ENCODE assay signal across 2 cellular contexts in the genomic region with DNA sequence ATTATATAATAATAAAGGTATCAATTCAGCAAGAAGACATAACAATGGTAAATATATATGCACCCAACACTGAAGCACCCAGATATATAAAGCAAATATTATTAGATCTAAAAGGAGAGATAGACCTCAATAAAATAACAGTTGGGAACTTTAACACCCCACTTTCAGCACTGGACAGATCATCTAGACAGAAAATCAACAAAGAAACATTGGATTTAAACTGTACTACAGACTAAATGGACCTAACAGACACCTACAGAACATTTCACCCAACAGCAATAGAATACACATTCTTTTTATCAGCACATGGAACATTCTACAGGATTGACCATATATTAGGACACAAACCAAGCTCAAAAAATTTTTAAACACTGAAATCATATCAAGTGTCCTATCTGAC.
TF ChIP-seq lines count a peak whose summit lies in the region.

No MANE protein-coding gene starts in this region.

TF ChIP-seq in HepG2, 621 proteins besides CTCF, POLR2A, EP300 and RAD21:
- TF ChIP-seq, protein P1, sequence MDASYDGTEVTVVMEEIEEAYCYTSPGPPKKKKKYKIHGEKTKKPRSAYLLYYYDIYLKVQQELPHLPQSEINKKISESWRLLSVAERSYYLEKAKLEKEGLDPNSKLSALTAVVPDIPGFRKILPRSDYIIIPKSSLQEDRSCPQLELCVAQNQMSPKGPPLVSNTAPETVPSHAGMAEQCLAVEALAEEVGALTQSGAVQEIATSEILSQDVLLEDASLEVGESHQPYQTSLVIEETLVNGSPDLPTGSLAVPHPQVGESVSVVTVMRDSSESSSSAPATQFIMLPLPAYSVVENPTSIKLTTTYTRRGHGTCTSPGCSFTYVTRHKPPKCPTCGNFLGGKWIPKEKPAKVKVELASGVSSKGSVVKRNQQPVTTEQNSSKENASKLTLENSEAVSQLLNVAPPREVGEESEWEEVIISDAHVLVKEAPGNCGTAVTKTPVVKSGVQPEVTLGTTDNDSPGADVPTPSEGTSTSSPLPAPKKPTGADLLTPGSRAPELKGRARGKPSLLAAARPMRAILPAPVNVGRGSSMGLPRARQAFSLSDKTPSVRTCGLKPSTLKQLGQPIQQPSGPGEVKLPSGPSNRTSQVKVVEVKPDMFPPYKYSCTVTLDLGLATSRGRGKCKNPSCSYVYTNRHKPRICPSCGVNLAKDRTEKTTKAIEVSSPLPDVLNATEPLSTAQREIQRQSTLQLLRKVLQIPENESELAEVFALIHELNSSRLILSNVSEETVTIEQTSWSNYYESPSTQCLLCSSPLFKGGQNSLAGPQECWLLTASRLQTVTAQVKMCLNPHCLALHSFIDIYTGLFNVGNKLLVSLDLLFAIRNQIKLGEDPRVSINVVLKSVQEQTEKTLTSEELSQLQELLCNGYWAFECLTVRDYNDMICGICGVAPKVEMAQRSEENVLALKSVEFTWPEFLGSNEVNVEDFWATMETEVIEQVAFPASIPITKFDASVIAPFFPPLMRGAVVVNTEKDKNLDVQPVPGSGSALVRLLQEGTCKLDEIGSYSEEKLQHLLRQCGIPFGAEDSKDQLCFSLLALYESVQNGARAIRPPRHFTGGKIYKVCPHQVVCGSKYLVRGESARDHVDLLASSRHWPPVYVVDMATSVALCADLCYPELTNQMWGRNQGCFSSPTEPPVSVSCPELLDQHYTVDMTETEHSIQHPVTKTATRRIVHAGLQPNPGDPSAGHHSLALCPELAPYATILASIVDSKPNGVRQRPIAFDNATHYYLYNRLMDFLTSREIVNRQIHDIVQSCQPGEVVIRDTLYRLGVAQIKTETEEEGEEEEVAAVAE (CRISPR knock-in tag; IDR thresholded peaks at IDR 0.05; ENCODE audit: borderline replicate concordance), result no peak
- TF ChIP-seq MIER2 (CRISPR knock-in tag; IDR thresholded peaks at IDR 0.05), result 0 out of 2 replicates have a peak, but pooled peaks have one; percentile 48
- TF ChIP-seq, protein P2, sequence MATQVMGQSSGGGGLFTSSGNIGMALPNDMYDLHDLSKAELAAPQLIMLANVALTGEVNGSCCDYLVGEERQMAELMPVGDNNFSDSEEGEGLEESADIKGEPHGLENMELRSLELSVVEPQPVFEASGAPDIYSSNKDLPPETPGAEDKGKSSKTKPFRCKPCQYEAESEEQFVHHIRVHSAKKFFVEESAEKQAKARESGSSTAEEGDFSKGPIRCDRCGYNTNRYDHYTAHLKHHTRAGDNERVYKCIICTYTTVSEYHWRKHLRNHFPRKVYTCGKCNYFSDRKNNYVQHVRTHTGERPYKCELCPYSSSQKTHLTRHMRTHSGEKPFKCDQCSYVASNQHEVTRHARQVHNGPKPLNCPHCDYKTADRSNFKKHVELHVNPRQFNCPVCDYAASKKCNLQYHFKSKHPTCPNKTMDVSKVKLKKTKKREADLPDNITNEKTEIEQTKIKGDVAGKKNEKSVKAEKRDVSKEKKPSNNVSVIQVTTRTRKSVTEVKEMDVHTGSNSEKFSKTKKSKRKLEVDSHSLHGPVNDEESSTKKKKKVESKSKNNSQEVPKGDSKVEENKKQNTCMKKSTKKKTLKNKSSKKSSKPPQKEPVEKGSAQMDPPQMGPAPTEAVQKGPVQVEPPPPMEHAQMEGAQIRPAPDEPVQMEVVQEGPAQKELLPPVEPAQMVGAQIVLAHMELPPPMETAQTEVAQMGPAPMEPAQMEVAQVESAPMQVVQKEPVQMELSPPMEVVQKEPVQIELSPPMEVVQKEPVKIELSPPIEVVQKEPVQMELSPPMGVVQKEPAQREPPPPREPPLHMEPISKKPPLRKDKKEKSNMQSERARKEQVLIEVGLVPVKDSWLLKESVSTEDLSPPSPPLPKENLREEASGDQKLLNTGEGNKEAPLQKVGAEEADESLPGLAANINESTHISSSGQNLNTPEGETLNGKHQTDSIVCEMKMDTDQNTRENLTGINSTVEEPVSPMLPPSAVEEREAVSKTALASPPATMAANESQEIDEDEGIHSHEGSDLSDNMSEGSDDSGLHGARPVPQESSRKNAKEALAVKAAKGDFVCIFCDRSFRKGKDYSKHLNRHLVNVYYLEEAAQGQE (IDR thresholded peaks at IDR 0.05; ENCODE audit: borderline replicate concordance in 1 of 2, low read depth in 1 of 2, low read length in 2 of 2), result peak in 1 of 2 experiments; percentile 80; a peak in 2 of 4 replicates

TF ChIP-seq in HEK293, 187 proteins besides CTCF, POLR2A, EP300 and RAD21 (continued from another document):
- TF ChIP-seq, protein P2 (tag by site-specific recombination; IDR thresholded peaks at IDR 0.05), result peak; percentile 64
